In the genomic region with DNA sequence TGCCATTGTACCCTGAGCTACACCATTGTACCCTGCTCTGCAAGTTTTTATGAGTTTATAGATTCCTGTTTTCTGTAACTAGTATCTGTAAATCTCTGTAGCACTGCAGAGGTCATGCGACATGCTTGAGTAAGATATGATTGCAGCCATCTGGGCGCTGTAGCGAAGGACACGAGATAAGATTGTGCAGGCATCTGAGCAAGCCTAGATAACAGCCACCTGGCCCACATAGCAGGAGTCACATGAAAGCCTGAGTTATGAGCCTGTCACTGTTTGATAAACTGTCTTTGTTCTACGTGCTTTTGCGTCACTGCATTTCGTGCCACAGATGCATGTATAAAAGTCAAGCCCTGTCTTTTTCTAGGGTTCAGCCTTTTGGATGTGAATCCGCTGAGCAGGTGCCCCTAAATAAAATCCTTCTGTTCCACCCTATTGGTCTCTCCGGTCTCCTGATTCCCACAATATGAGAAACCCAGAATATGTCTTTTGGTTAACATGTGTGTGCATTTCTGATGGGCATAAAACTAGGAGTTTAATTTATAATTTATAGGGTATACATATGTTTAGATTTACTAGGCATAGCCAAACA, we compare ENCODE assay signal across 1 cellular context.
TF ChIP-seq lines count a peak whose summit lies in the region.

No MANE protein-coding gene starts in this region.

TF ChIP-seq in K562, 482 proteins besides CTCF, POLR2A, EP300 and RAD21 (continued from another document and continues in another):
- TF ChIP-seq, protein P1, sequence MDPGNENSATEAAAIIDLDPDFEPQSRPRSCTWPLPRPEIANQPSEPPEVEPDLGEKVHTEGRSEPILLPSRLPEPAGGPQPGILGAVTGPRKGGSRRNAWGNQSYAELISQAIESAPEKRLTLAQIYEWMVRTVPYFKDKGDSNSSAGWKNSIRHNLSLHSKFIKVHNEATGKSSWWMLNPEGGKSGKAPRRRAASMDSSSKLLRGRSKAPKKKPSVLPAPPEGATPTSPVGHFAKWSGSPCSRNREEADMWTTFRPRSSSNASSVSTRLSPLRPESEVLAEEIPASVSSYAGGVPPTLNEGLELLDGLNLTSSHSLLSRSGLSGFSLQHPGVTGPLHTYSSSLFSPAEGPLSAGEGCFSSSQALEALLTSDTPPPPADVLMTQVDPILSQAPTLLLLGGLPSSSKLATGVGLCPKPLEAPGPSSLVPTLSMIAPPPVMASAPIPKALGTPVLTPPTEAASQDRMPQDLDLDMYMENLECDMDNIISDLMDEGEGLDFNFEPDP (CRISPR knock-in tag; IDR thresholded peaks at IDR 0.05) = no peak
- TF ChIP-seq, protein P2, sequence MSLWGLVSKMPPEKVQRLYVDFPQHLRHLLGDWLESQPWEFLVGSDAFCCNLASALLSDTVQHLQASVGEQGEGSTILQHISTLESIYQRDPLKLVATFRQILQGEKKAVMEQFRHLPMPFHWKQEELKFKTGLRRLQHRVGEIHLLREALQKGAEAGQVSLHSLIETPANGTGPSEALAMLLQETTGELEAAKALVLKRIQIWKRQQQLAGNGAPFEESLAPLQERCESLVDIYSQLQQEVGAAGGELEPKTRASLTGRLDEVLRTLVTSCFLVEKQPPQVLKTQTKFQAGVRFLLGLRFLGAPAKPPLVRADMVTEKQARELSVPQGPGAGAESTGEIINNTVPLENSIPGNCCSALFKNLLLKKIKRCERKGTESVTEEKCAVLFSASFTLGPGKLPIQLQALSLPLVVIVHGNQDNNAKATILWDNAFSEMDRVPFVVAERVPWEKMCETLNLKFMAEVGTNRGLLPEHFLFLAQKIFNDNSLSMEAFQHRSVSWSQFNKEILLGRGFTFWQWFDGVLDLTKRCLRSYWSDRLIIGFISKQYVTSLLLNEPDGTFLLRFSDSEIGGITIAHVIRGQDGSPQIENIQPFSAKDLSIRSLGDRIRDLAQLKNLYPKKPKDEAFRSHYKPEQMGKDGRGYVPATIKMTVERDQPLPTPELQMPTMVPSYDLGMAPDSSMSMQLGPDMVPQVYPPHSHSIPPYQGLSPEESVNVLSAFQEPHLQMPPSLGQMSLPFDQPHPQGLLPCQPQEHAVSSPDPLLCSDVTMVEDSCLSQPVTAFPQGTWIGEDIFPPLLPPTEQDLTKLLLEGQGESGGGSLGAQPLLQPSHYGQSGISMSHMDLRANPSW (CRISPR knock-in tag; IDR thresholded peaks at IDR 0.05) = no peak
- TF ChIP-seq, protein P3, sequence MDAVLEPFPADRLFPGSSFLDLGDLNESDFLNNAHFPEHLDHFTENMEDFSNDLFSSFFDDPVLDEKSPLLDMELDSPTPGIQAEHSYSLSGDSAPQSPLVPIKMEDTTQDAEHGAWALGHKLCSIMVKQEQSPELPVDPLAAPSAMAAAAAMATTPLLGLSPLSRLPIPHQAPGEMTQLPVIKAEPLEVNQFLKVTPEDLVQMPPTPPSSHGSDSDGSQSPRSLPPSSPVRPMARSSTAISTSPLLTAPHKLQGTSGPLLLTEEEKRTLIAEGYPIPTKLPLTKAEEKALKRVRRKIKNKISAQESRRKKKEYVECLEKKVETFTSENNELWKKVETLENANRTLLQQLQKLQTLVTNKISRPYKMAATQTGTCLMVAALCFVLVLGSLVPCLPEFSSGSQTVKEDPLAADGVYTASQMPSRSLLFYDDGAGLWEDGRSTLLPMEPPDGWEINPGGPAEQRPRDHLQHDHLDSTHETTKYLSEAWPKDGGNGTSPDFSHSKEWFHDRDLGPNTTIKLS (IDR thresholded peaks at IDR 0.05; ENCODE audit: borderline replicate concordance, low read depth) = no peak
- TF ChIP-seq TEAD2 (tag; IDR thresholded peaks at IDR 0.05) (no peak), KHSRP (IDR thresholded peaks at IDR 0.05) (no peak), MAFK (IDR thresholded peaks at IDR 0.05; ENCODE audit: low read length) (no peak), FOXA3 (CRISPR knock-in tag; conservative IDR thresholded peaks at IDR 0.05 in 1 of 2, IDR thresholded peaks at IDR 0.05 in 1 of 2) (0 out of 4 replicates have a peak, but pooled peaks of 1 of the 2 experiments have one; percentile 22), DACH1 (IDR thresholded peaks at IDR 0.05; ENCODE audit: partially characterized antibody) (no peak), SPI1 (IDR thresholded peaks at IDR 0.05; ENCODE audit: borderline replicate concordance, low read depth, low read length) (no peak), SP2 (IDR thresholded peaks at IDR 0.05; ENCODE audit: extremely low read depth, low read depth, low read length, poor library complexity, severe bottlenecking) (no peak), NFYB (IDR thresholded peaks at IDR 0.05; ENCODE audit: extremely low read depth, insufficient read length) (no peak), BMI1 (IDR thresholded peaks at IDR 0.05; ENCODE audit: low read length) (no peak), FOXJ3 (CRISPR knock-in tag; IDR thresholded peaks at IDR 0.05) (no peak), SRSF9 (IDR thresholded peaks at IDR 0.05; ENCODE audit: borderline replicate concordance, low read depth, low read length) (no peak), ZNF316 (IDR thresholded peaks at IDR 0.05) (no peak), ZNF589 (CRISPR knock-in tag; IDR thresholded peaks at IDR 0.05; ENCODE audit: low read depth) (peak; percentile 89), CBFA2T3 (IDR thresholded peaks at IDR 0.05) (peak; percentile 93), ZNF584 (CRISPR knock-in tag; IDR thresholded peaks at IDR 0.05; ENCODE audit: low read depth) (peak; percentile 77; the same call in 1 of the 2 replicates), RFX5 (IDR thresholded peaks at IDR 0.05; ENCODE audit: low read depth, low read length) (no peak), PCBP2 (IDR thresholded peaks at IDR 0.05; ENCODE audit: low read depth, low read length, poor library complexity, severe bottlenecking) (no peak), CBFB (CRISPR knock-in tag; IDR thresholded peaks at IDR 0.05) (no peak), RBM25 (IDR thresholded peaks at IDR 0.05; ENCODE audit: low read depth, low read length, severe bottlenecking) (no peak), KDM5B (IDR thresholded peaks at IDR 0.05; ENCODE audit: insufficient replicate concordance, low read depth, low read length) (no peak), GATAD2B (IDR thresholded peaks at IDR 0.05; ENCODE audit: borderline replicate concordance) (no peak), ZNF274 (IDR thresholded peaks at IDR 0.05; ENCODE audit: borderline replicate concordance, low read depth, low read length) (no peak), BCL6 (CRISPR knock-in tag; IDR thresholded peaks at IDR 0.05) (0 out of 2 replicates have a peak, but pooled peaks have one; percentile 44), MCM2 (IDR thresholded peaks at IDR 0.05; ENCODE audit: low read depth) (no peak), ATF7 (IDR thresholded peaks at IDR 0.05) (no peak), ZFX (CRISPR knock-in tag; IDR thresholded peaks at IDR 0.05) (no peak), ZKSCAN1 (IDR thresholded peaks at IDR 0.05; ENCODE audit: low read depth, low read length) (no peak), CXXC5 (CRISPR knock-in tag; IDR thresholded peaks at IDR 0.05) (peak; percentile 77), MEIS2 (IDR thresholded peaks at IDR 0.05; ENCODE audit: partially characterized antibody) (peak; percentile 95), ZNF551 (CRISPR knock-in tag; IDR thresholded peaks at IDR 0.05) (no peak), FOS (IDR thresholded peaks at IDR 0.05; ENCODE audit: extremely low read depth, insufficient read length) (no peak), ADNP (tag; IDR thresholded peaks at IDR 0.05) (no peak), PURB (CRISPR knock-in tag; IDR thresholded peaks at IDR 0.05; ENCODE audit: low read depth) (no peak)
- TF ChIP-seq, protein P4, sequence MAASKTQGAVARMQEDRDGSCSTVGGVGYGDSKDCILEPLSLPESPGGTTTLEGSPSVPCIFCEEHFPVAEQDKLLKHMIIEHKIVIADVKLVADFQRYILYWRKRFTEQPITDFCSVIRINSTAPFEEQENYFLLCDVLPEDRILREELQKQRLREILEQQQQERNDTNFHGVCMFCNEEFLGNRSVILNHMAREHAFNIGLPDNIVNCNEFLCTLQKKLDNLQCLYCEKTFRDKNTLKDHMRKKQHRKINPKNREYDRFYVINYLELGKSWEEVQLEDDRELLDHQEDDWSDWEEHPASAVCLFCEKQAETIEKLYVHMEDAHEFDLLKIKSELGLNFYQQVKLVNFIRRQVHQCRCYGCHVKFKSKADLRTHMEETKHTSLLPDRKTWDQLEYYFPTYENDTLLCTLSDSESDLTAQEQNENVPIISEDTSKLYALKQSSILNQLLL (CRISPR knock-in tag; IDR thresholded peaks at IDR 0.05; ENCODE audit: borderline replicate concordance) = no peak
- TF ChIP-seq, protein P5, sequence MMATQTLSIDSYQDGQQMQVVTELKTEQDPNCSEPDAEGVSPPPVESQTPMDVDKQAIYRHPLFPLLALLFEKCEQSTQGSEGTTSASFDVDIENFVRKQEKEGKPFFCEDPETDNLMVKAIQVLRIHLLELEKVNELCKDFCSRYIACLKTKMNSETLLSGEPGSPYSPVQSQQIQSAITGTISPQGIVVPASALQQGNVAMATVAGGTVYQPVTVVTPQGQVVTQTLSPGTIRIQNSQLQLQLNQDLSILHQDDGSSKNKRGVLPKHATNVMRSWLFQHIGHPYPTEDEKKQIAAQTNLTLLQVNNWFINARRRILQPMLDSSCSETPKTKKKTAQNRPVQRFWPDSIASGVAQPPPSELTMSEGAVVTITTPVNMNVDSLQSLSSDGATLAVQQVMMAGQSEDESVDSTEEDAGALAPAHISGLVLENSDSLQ (IDR thresholded peaks at IDR 0.05) = peak; percentile 60
- TF ChIP-seq, protein P6, sequence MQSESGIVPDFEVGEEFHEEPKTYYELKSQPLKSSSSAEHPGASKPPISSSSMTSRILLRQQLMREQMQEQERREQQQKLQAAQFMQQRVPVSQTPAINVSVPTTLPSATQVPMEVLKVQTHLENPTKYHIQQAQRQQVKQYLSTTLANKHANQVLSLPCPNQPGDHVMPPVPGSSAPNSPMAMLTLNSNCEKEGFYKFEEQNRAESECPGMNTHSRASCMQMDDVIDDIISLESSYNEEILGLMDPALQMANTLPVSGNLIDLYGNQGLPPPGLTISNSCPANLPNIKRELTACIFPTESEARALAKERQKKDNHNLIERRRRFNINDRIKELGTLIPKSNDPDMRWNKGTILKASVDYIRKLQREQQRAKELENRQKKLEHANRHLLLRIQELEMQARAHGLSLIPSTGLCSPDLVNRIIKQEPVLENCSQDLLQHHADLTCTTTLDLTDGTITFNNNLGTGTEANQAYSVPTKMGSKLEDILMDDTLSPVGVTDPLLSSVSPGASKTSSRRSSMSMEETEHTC (IDR thresholded peaks at IDR 0.05) = peak; percentile 89
- TF ChIP-seq, protein P7, sequence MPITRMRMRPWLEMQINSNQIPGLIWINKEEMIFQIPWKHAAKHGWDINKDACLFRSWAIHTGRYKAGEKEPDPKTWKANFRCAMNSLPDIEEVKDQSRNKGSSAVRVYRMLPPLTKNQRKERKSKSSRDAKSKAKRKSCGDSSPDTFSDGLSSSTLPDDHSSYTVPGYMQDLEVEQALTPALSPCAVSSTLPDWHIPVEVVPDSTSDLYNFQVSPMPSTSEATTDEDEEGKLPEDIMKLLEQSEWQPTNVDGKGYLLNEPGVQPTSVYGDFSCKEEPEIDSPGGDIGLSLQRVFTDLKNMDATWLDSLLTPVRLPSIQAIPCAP (CRISPR knock-in tag; IDR thresholded peaks at IDR 0.05; ENCODE audit: borderline replicate concordance) = no peak
- TF ChIP-seq, protein P8, sequence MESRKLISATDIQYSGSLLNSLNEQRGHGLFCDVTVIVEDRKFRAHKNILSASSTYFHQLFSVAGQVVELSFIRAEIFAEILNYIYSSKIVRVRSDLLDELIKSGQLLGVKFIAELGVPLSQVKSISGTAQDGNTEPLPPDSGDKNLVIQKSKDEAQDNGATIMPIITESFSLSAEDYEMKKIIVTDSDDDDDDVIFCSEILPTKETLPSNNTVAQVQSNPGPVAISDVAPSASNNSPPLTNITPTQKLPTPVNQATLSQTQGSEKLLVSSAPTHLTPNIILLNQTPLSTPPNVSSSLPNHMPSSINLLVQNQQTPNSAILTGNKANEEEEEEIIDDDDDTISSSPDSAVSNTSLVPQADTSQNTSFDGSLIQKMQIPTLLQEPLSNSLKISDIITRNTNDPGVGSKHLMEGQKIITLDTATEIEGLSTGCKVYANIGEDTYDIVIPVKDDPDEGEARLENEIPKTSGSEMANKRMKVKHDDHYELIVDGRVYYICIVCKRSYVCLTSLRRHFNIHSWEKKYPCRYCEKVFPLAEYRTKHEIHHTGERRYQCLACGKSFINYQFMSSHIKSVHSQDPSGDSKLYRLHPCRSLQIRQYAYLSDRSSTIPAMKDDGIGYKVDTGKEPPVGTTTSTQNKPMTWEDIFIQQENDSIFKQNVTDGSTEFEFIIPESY (CRISPR knock-in tag; IDR thresholded peaks at IDR 0.05) = no peak
- TF ChIP-seq, protein P9, sequence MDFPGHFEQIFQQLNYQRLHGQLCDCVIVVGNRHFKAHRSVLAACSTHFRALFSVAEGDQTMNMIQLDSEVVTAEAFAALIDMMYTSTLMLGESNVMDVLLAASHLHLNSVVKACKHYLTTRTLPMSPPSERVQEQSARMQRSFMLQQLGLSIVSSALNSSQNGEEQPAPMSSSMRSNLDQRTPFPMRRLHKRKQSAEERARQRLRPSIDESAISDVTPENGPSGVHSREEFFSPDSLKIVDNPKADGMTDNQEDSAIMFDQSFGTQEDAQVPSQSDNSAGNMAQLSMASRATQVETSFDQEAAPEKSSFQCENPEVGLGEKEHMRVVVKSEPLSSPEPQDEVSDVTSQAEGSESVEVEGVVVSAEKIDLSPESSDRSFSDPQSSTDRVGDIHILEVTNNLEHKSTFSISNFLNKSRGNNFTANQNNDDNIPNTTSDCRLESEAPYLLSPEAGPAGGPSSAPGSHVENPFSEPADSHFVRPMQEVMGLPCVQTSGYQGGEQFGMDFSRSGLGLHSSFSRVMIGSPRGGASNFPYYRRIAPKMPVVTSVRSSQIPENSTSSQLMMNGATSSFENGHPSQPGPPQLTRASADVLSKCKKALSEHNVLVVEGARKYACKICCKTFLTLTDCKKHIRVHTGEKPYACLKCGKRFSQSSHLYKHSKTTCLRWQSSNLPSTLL (IDR thresholded peaks at IDR 0.05) = no peak
- TF ChIP-seq, protein P10, sequence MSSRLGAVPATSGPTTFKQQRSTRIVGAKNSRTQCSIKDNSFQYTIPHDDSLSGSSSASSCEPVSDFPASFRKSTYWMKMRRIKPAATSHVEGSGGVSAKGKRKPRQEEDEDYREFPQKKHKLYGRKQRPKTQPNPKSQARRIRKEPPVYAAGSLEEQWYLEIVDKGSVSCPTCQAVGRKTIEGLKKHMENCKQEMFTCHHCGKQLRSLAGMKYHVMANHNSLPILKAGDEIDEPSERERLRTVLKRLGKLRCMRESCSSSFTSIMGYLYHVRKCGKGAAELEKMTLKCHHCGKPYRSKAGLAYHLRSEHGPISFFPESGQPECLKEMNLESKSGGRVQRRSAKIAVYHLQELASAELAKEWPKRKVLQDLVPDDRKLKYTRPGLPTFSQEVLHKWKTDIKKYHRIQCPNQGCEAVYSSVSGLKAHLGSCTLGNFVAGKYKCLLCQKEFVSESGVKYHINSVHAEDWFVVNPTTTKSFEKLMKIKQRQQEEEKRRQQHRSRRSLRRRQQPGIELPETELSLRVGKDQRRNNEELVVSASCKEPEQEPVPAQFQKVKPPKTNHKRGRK (tag; IDR thresholded peaks at IDR 0.05) = no peak
